ENCODE assay signal across 27 cellular contexts in the genomic region with DNA sequence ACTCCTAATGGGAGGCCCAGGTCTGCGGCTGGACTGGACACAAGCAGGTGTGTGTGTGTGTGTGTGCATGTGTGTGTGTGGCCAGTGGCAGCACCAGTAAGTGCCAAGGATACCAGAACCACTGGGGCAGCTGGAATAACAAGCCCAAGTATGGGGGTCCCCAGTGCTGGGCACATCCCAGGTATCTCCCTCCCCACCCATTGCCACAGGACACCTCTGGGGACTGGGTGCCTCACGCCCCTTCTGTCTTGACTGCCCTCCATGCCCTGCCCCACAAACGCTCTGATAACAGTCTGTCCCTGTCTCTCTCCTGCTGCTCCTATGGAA. TPM values are rescaled to one million over a fixed set of nuclear protein-coding genes. Genes with fewer than 3 reads are reported as not detected.
A peak's percentile ranks its signal among the peaks of the same experiment; 100 is the strongest.
DNase-seq lines count a peak whose midpoint lies in the region; ATAC-seq, FAIRE-seq and TF ChIP-seq lines count a peak whose summit lies in the region.
"Had no signal": no experiment of that assay in that cellular context is flagged by ENCODE, and none has a peak within 500 bp of the region (broad histone marks: within the 10 kb centered on the region; RNA-seq: fewer than 3 reads in every experiment).

No MANE protein-coding gene starts in this region.

- no peak overlapping the region for H2BK120ac ChIP-seq in mesenchymal stem cell (ENCODE audit: low read depth, low read length)

- H4K8ac ChIP-seq in mesenchymal stem cell (ENCODE audit: low read length): peak overlapping the region; percentile 67

- peaks cover 35% of the 10 kb centered on the region for H3K79me2 ChIP-seq in astrocyte (ENCODE audit: insufficient read depth, low read length)

- no peak overlapping the region for H3K14ac ChIP-seq in mesenchymal stem cell (ENCODE audit: low read length in 2 of 2)

- WGBS in mesenchymal stem cell: 92% methylated on average over 3 of the region's 3 CpGs
- WGBS in sigmoid colon, 2 donors: 45 to 80% methylated on average over 3 of the region's 3 CpGs

- no peak for DNase-seq in AG10803 (ENCODE audit: low read depth)
- DNase-seq in astrocyte (ENCODE audit: low read depth): no peak
- DNase-seq in mesenchymal stem cell: no peak
- no peak for DNase-seq in sigmoid colon
- DNase-seq in osteocyte (ENCODE audit: extremely low spot score, unreplicated experiment): no peak
- no peak for DNase-seq in activated effector memory CD4-positive, alpha-beta T cell treated with anti-CD3 and anti-CD28 coated beads, Interleukin-2, amount 50 U/mL, for 16 hours
- no peak for DNase-seq in central memory CD4-positive, alpha-beta T cell
- DNase-seq: activated CD4-positive, alpha-beta T cell treated with anti-CD3 and anti-CD28 coated beads, Interleukin-2, amount 50 U/mL, for 4 hours; activated naive CD4-positive, alpha-beta T cell treated with anti-CD3 and anti-CD28 coated beads, Interleukin-2, amount 10 ng/mL, durations not matched to agents 7 days and 5 days; activated T-cell treated with anti-CD3 and anti-CD28 coated beads for 4 hours; colonic mucosa; DMS153; GDM1; Karpas-422; left cardiac atrium; midbrain; NCI-H1048; NCI-H2081; NCI-H510A treated with DMSO at 0.1 percent for 48 hours; stimulated activated naive CD8-positive, alpha-beta T cell treated with anti-CD3 and anti-CD28 coated beads, Interleukin-15, Interleukin-2, amounts not matched to agents 100 U/mL and 50 U/mL, for 24 hours had no signal

- H2BK15ac ChIP-seq in mesenchymal stem cell (ENCODE audit: low read depth, poor library complexity, severe bottlenecking): no peak overlapping the region

- no peaks in the 10 kb centered on the region for H4K20me1 ChIP-seq in astrocyte (ENCODE audit: insufficient read depth, low read length)

- H3K4ac ChIP-seq in mesenchymal stem cell (ENCODE audit: low read depth in 1 of 2, low read length in 2 of 2): no peak overlapping the region

- H3K4me3 ChIP-seq in AG10803 (ENCODE audit: low read length) (peak overlapping the region; percentile 8; the same call in 1 of the 2 replicates), astrocyte (ENCODE audit: insufficient read depth, low read depth, low read length) (no peak overlapping the region), mesenchymal stem cell (ENCODE audit: insufficient read depth in 1 of 2, low read depth in 1 of 2, low read length in 2 of 2) (peak overlapping the region in 1 of 2 experiments; percentile 77), sigmoid colon (peak overlapping the region in 3 of 4 donors; percentile 68 to 88 (median 82))
- H3K4me3 ChIP-seq: colonic mucosa had no signal

- peak overlapping the region; percentile 3 for H4K91ac ChIP-seq in mesenchymal stem cell (ENCODE audit: low read length)

- H3K9me3 Mint-ChIP-seq in astrocyte (ENCODE audit: unreplicated experiment): no peaks in the 10 kb centered on the region
- no peaks in the 10 kb centered on the region for H3K9me3 Mint-ChIP-seq in osteocyte (ENCODE audit: unreplicated experiment)
- H3K9me3 Mint-ChIP-seq: activated naive CD4-positive, alpha-beta T cell treated with anti-CD3 and anti-CD28 coated beads, Interleukin-2, amount 10 ng/mL, durations not matched to agents 7 days and 5 days had no signal

- TF ChIP-seq EP300 in sigmoid colon (IDR thresholded peaks at IDR 0.05): no peak

- no peak for FAIRE-seq in astrocyte (lab: Jason Lieb, UNC)
- FAIRE-seq: endometrium, HTR-8/SVneo had no signal

- no peak for TF ChIP-seq CTCF in AG10803 (conservative IDR thresholded peaks at IDR 0.05; ENCODE audit: low read length)
- TF ChIP-seq CTCF in astrocyte (IDR thresholded peaks at IDR 0.05; ENCODE audit: insufficient read depth, low read depth, low read length): no peak
- TF ChIP-seq CTCF in sigmoid colon (IDR thresholded peaks at IDR 0.05): no peak
- no peak for TF ChIP-seq CTCF in osteocyte (IDR thresholded peaks at IDR 0.05)

- H3K36me3 Mint-ChIP-seq in astrocyte (ENCODE audit: low read depth, unreplicated experiment) (peaks cover 3% of the 10 kb centered on the region), osteocyte (ENCODE audit: unreplicated experiment) (no peaks in the 10 kb centered on the region)
- H3K36me3 Mint-ChIP-seq: activated naive CD4-positive, alpha-beta T cell treated with anti-CD3 and anti-CD28 coated beads, Interleukin-2, amount 10 ng/mL, durations not matched to agents 7 days and 5 days had no signal

- H3K36me3 ChIP-seq in astrocyte (ENCODE audit: insufficient read depth, low read length) (no peaks in the 10 kb centered on the region), mesenchymal stem cell (ENCODE audit: control insufficient read depth in 1 of 2, insufficient read depth in 2 of 2, low read depth in 1 of 2, low read length in 2 of 2) (peaks cover 31 to 47% of the 10 kb centered on the region in 2 experiments), sigmoid colon (peaks cover 0 to 4% (median 0%) of the 10 kb centered on the region in 4 donors)
- H3K36me3 ChIP-seq: colonic mucosa had no signal

- H2BK5ac ChIP-seq in mesenchymal stem cell (ENCODE audit: low read depth, low read length, poor library complexity, severe bottlenecking): no peak overlapping the region

- peaks cover 40% of the 10 kb centered on the region for H3K4me1 ChIP-seq in astrocyte (ENCODE audit: insufficient read depth, low read length)
- H3K4me1 ChIP-seq in mesenchymal stem cell (ENCODE audit: control insufficient read depth, insufficient read depth, low read depth, low read length): peaks cover 54% of the 10 kb centered on the region
- H3K4me1 ChIP-seq in sigmoid colon: peaks cover 0 to 85% (median 81%) of the 10 kb centered on the region in 4 donors
- H3K4me1 ChIP-seq: colonic mucosa had no signal

- peak overlapping the region; percentile 91 for H3K4me2 ChIP-seq in astrocyte (ENCODE audit: low read length)
- no peak overlapping the region for H3K4me2 ChIP-seq in mesenchymal stem cell (ENCODE audit: low read length, poor library complexity, severe bottlenecking)

- no peak overlapping the region for H2BK12ac ChIP-seq in mesenchymal stem cell (ENCODE audit: low read length in 2 of 2)

- no peak for ATAC-seq in GM18907 (IDR thresholded peaks at IDR 0.05; ENCODE audit: unreplicated experiment)
- ATAC-seq: sciatic nerve; stimulated activated naive CD8-positive, alpha-beta T cell treated with anti-CD3 and anti-CD28 coated beads, Interleukin-15, Interleukin-2, amounts not matched to agents 100 U/mL and 50 U/mL, for 24 hours had no signal

- H3K4me3 Mint-ChIP-seq in astrocyte (ENCODE audit: unreplicated experiment): peak overlapping the region; percentile 46
- no peak overlapping the region for H3K4me3 Mint-ChIP-seq in osteocyte (ENCODE audit: unreplicated experiment)

- H3K27me3 Mint-ChIP-seq in astrocyte (ENCODE audit: low read depth, unreplicated experiment): peaks cover 4% of the 10 kb centered on the region
- no peaks in the 10 kb centered on the region for H3K27me3 Mint-ChIP-seq in osteocyte (ENCODE audit: unreplicated experiment)

- no peaks in the 10 kb centered on the region for H3K27me3 ChIP-seq in astrocyte (ENCODE audit: insufficient read depth, low read length)
- no peaks in the 10 kb centered on the region for H3K27me3 ChIP-seq in mesenchymal stem cell (ENCODE audit: control insufficient read depth in 1 of 2, insufficient read depth in 1 of 2, low read length in 2 of 2)
- H3K27me3 ChIP-seq in sigmoid colon: peaks cover 0 to 17% (median 4%) of the 10 kb centered on the region in 3 donors

- H2AFZ ChIP-seq in astrocyte (ENCODE audit: low read depth, low read length): no peak overlapping the region
- no peak overlapping the region for H2AFZ ChIP-seq in mesenchymal stem cell (ENCODE audit: low read depth, low read length)

- H3K79me1 ChIP-seq in mesenchymal stem cell (replicated peaks; ENCODE audit: low read length, poor library complexity, severe bottlenecking): peaks cover 34% of the 10 kb centered on the region

- H3K27ac ChIP-seq in astrocyte (ENCODE audit: low read depth, low read length): no peak overlapping the region
- H3K27ac ChIP-seq in mesenchymal stem cell (ENCODE audit: low read length, poor library complexity, severe bottlenecking): no peak overlapping the region
- peak overlapping the region; percentile 96 to 99 (median 99) for H3K27ac ChIP-seq in sigmoid colon
- H3K27ac ChIP-seq: colonic mucosa had no signal

- H3K27ac Mint-ChIP-seq in astrocyte (ENCODE audit: unreplicated experiment) (no peak overlapping the region), osteocyte (ENCODE audit: unreplicated experiment) (no peak overlapping the region)
- H3K27ac Mint-ChIP-seq: activated naive CD4-positive, alpha-beta T cell treated with anti-CD3 and anti-CD28 coated beads, Interleukin-2, amount 10 ng/mL, durations not matched to agents 7 days and 5 days; CD14-positive monocyte had no signal

- H3K4me1 Mint-ChIP-seq in astrocyte (ENCODE audit: low read depth, unreplicated experiment) (peaks cover 40% of the 10 kb centered on the region), osteocyte (ENCODE audit: unreplicated experiment) (peaks cover 34% of the 10 kb centered on the region)

- no peak overlapping the region for H3K23ac ChIP-seq in mesenchymal stem cell (ENCODE audit: low read length in 2 of 2)

- no peak for TF ChIP-seq POLR2A in sigmoid colon (IDR thresholded peaks at IDR 0.05)

- no peaks in the 10 kb centered on the region for H3K9me3 ChIP-seq in astrocyte (ENCODE audit: insufficient read depth, low read depth, low read length)
- no peaks in the 10 kb centered on the region for H3K9me3 ChIP-seq in mesenchymal stem cell (ENCODE audit: control insufficient read depth, low read length)
- no peaks in the 10 kb centered on the region for H3K9me3 ChIP-seq in sigmoid colon
- H3K9me3 ChIP-seq: colonic mucosa had no signal

- intact Hi-C loops in sigmoid colon (cut with DNase I): no loop called here

- H3K9ac ChIP-seq in astrocyte (ENCODE audit: low read length) (no peak overlapping the region), mesenchymal stem cell (ENCODE audit: low read length) (peak overlapping the region; percentile 69)

- H2AK5ac ChIP-seq in mesenchymal stem cell (ENCODE audit: low read length, severe bottlenecking): no peak overlapping the region

- H3K18ac ChIP-seq in mesenchymal stem cell (ENCODE audit: low read depth in 1 of 2, low read length in 2 of 2): no peak overlapping the region

RNA-seq across cellular contexts. Expression of a gene that starts 9.0 kb away (rescaled TPM):
- total RNA-seq in astrocyte: 71.2 and 76.1 TPM in 2 replicates
- 19.3 TPM for polyA plus RNA-seq in mesenchymal stem cell (2013, experiment 1 of 2)
- polyA plus RNA-seq in mesenchymal stem cell (2013, experiment 2 of 2): 19.1 TPM
- total RNA-seq in sigmoid colon: 100 to 1,000 TPM; 123 to 321 (median 194) TPM
- 10 to 100 TPM in 2 of 3 donors, 1 to 10 TPM in 1; 6.0 to 25.4 (median 13.4) TPM for polyA plus RNA-seq in sigmoid colon
- total RNA-seq in osteocyte: 27.0 and 30.3 TPM in 2 replicates
- polyA plus RNA-seq: CD14-positive monocyte had no signal

RNA-seq across cellular contexts. Expression of a gene that starts 25.5 kb away (rescaled TPM):
- total RNA-seq in astrocyte (5.2 and 5.4 TPM in 2 replicates), sigmoid colon (over 10,000 TPM in 3 of 4 donors, 1,000 to 10,000 TPM in 1; 7,366 to 30,562 (median 13,340) TPM), osteocyte (not detected in 2 replicates)
- 1.2 TPM for polyA plus RNA-seq in mesenchymal stem cell (2013, experiment 1 of 2)
- 1.8 TPM for polyA plus RNA-seq in mesenchymal stem cell (2013, experiment 2 of 2)
- 100 to 1,000 TPM in 2 of 3 donors, 10 to 100 TPM in 1; 35.1 to 264 (median 162) TPM for polyA plus RNA-seq in sigmoid colon
- total RNA-seq: A673; T-helper 1 cell treated with Interleukin-12 subunit alpha and Interleukin-12 subunit beta and Interleukin-4 antibody, amounts not matched to agents 30 ng/mL and 1 ng/mL, for 36 hours had no signal

RNA-seq across cellular contexts. Expression of a gene that starts 55.0 kb away (rescaled TPM):
- total RNA-seq in astrocyte (49.5 and 55.3 TPM in 2 replicates), sigmoid colon (10 to 100 TPM; 13.9 to 24.7 (median 21.3) TPM), osteocyte (41.4 and 42.5 TPM in 2 replicates)
- polyA plus RNA-seq in mesenchymal stem cell (2013, experiment 1 of 2): 41.8 TPM
- 41.6 TPM for polyA plus RNA-seq in mesenchymal stem cell (2013, experiment 2 of 2)
- polyA plus RNA-seq in sigmoid colon: 10 to 100 TPM; 42.6 to 52.8 (median 44.2) TPM

RNA-seq across cellular contexts. Expression of a gene that starts 55.9 kb away (rescaled TPM):
- total RNA-seq in astrocyte (44.8 and 53.9 TPM in 2 replicates), sigmoid colon (10 to 100 TPM; 43.2 to 62.8 (median 53.1) TPM), osteocyte (58.1 and 73.2 TPM in 2 replicates)
- polyA plus RNA-seq in mesenchymal stem cell (2013, experiment 1 of 2): 67.3 TPM
- 68.7 TPM for polyA plus RNA-seq in mesenchymal stem cell (2013, experiment 2 of 2)
- 100 to 1,000 TPM; 108 to 137 (median 132) TPM for polyA plus RNA-seq in sigmoid colon

Comparison
In these comparisons a context has a peak if more than half of its experiments do, and no peak if none do; other contexts are left out.
1. H3K27ac ChIP-seq: peak in sigmoid colon (4 of 4); none in astrocyte (single experiment) and mesenchymal stem cell (single experiment).
2. RNA of a gene that starts 25.5 kb away (total RNA-seq): 7,366 to 30,562 TPM in sigmoid colon; 5.2 to 5.4 TPM in astrocyte and not detected in osteocyte; every median in the first group is over 1,000 times any median in the second.